Comparison of ENCODE assay signal across 31 cellular contexts in genomic region chr4:67608047-67608446, GRCh38. TPM values are rescaled to one million over a fixed set of nuclear protein-coding genes. Genes with fewer than 3 reads are reported as not detected.
DNase-seq lines count a peak whose midpoint lies in the region; ATAC-seq and TF ChIP-seq lines count a peak whose summit lies in the region.
"Had no signal": no experiment of that assay in that cellular context is flagged by ENCODE, and none has a peak within 500 bp of the region (broad histone marks: within the 10 kb centered on the region; RNA-seq: fewer than 3 reads in every experiment).

No MANE protein-coding gene starts in this region.

- POLR2A ChIA-PET in activated CD8-positive, alpha-beta T cell treated with anti-CD3 and anti-CD28 coated beads, Interleukin-2, amount 10 ng/mL, durations not matched to agents 7 days and 5 days (lab: Charles Lee) = interaction anchor here (0.9 kb wide), 1 partner anchor 28 kb away, joined by 3 read pairs; no protein-coding TSS in a partner anchor
- POLR2A ChIA-PET in activated CD8-positive, alpha-beta T cell treated with anti-CD3 and anti-CD28 coated beads for 36 hours (lab: Charles Lee) = no interaction called here
- POLR2A ChIA-PET in T-cell (lab: Charles Lee) = no interaction called here
- POLR2A ChIA-PET in CD4-positive, alpha-beta T cell (lab: Charles Lee) = no interaction called here

- no peak overlapping the region for H3K4me3 ChIP-seq in fibroblast of villous mesenchyme (ENCODE audit: low read depth, low read length)
- H3K4me3 ChIP-seq: A549, coronary artery, HAP-1, right atrium auricular region, SJCRH30, smooth muscle cell, testis had no signal

- CTCF ChIA-PET in activated CD8-positive, alpha-beta T cell treated with anti-CD3 and anti-CD28 coated beads, Interleukin-2, amount 10 ng/mL, durations not matched to agents 7 days and 5 days (lab: Charles Lee) = no interaction called here
- CTCF ChIA-PET in activated CD8-positive, alpha-beta T cell treated with anti-CD3 and anti-CD28 coated beads for 36 hours (lab: Charles Lee) = no interaction called here
- CTCF ChIA-PET in T-cell (lab: Charles Lee) = no interaction called here
- CTCF ChIA-PET in CD4-positive, alpha-beta T cell (lab: Charles Lee) = interaction anchor here (0.9 kb wide), 1 partner anchor 16 kb away, joined by 3 read pairs; no protein-coding TSS in a partner anchor

- no peaks in the 10 kb centered on the region for H3K27me3 ChIP-seq in CD4-positive, alpha-beta T cell (ENCODE audit: control insufficient read depth, insufficient read depth, low read length)
- H3K27me3 ChIP-seq: right atrium auricular region, SJCRH30, testis had no signal

- no peak for TF ChIP-seq CTCF in activated CD8-positive, alpha-beta T cell treated with anti-CD3 and anti-CD28 coated beads for 36 hours (IDR thresholded peaks at IDR 0.05)
- TF ChIP-seq CTCF in fibroblast of villous mesenchyme (IDR thresholded peaks at IDR 0.05; ENCODE audit: insufficient read depth, low read depth, low read length) = no peak
- no peak for TF ChIP-seq CTCF in CD4-positive, alpha-beta T cell (IDR thresholded peaks at IDR 0.05)

- H3K27me3 Mint-ChIP-seq in activated CD8-positive, alpha-beta T cell treated with anti-CD3 and anti-CD28 coated beads, Interleukin-2, amount 10 ng/mL, durations not matched to agents 7 days and 5 days (ENCODE audit: low read depth) = no peaks in the 10 kb centered on the region
- no peaks in the 10 kb centered on the region for H3K27me3 Mint-ChIP-seq in activated CD8-positive, alpha-beta T cell treated with anti-CD3 and anti-CD28 coated beads for 36 hours
- H3K27me3 Mint-ChIP-seq in T-cell = no peaks in the 10 kb centered on the region
- no peaks in the 10 kb centered on the region for H3K27me3 Mint-ChIP-seq in CD4-positive, alpha-beta T cell
- H3K27me3 Mint-ChIP-seq: activated naive CD8-positive, alpha-beta T cell treated with anti-CD3 and anti-CD28 coated beads, Interleukin-2, amount 50 U/mL, for 24 hours had no signal

- intact Hi-C loops in activated CD8-positive, alpha-beta T cell treated with anti-CD3 and anti-CD28 coated beads for 36 hours (cut with micrococcal nuclease) = no loop called here
- intact Hi-C loops in CD4-positive, alpha-beta T cell (cut with DNase I, micrococcal nuclease) = no loop called here

- peaks cover 4% of the 10 kb centered on the region for H3K9me3 ChIP-seq in CD4-positive, alpha-beta T cell (ENCODE audit: control insufficient read depth, low read length)
- H3K9me3 ChIP-seq: HAP-1, testis had no signal

- DNase-seq in activated CD8-positive, alpha-beta T cell treated with anti-CD3 and anti-CD28 coated beads, Interleukin-2, amount 10 ng/mL, durations not matched to agents 7 days and 5 days = no peak
- no peak for DNase-seq in activated CD8-positive, alpha-beta T cell treated with anti-CD3 and anti-CD28 coated beads for 36 hours
- DNase-seq in T-cell (no peak), fibroblast of villous mesenchyme (ENCODE audit: low read depth) (peak; percentile 47), stromal cell of bone marrow (ENCODE audit: low read depth) (peak; percentile 3), SIG-M5 (lab: John Stamatoyannopoulos, UW) (no peak), NCI-H774 (lab: John Stamatoyannopoulos, UW) (no peak)
- DNase-seq in CD4-positive, alpha-beta T cell = no peak
- DNase-seq: activated CD4-positive, alpha-beta T cell treated with anti-CD3 and anti-CD28 coated beads, Interleukin-2, amount 50 U/mL, for 4 hours; activated gamma-delta T cell treated with Interleukin-2 at 50 U/mL for 16 hours; activated naive CD8-positive, alpha-beta T cell treated with anti-CD3 and anti-CD28 coated beads, Interleukin-2, amount 50 U/mL, for 24 hours; DMS 273 treated with DMSO at 0.1 percent for 48 hours; effector CD8-positive, alpha-beta T cell; glutamatergic neuron; KG1; mammary epithelial cell; NCI-H146; posterior cingulate gyrus; SJCRH30; stimulated activated naive CD8-positive, alpha-beta T cell treated with anti-CD3 and anti-CD28 coated beads, Interleukin-15, Interleukin-2, amounts not matched to agents 100 U/mL and 50 U/mL, for 24 hours; SW 1271; testis had no signal

- H3K4me3 Mint-ChIP-seq in activated CD8-positive, alpha-beta T cell treated with anti-CD3 and anti-CD28 coated beads, Interleukin-2, amount 10 ng/mL, durations not matched to agents 7 days and 5 days = peak overlapping the region; percentile 27
- no peak overlapping the region for H3K4me3 Mint-ChIP-seq in activated CD8-positive, alpha-beta T cell treated with anti-CD3 and anti-CD28 coated beads for 36 hours
- peak overlapping the region in 1 of 3 donors; percentile 17 for H3K4me3 Mint-ChIP-seq in T-cell
- H3K4me3 Mint-ChIP-seq in CD4-positive, alpha-beta T cell = no peak overlapping the region
- H3K4me3 Mint-ChIP-seq: activated naive CD8-positive, alpha-beta T cell treated with anti-CD3 and anti-CD28 coated beads, Interleukin-2, amount 50 U/mL, for 24 hours had no signal

- no peak overlapping the region for H3K27ac Mint-ChIP-seq in activated CD8-positive, alpha-beta T cell treated with anti-CD3 and anti-CD28 coated beads, Interleukin-2, amount 10 ng/mL, durations not matched to agents 7 days and 5 days
- no peak overlapping the region for H3K27ac Mint-ChIP-seq in activated CD8-positive, alpha-beta T cell treated with anti-CD3 and anti-CD28 coated beads for 36 hours
- H3K27ac Mint-ChIP-seq in T-cell = peak overlapping the region; percentile 9 to 28
- H3K27ac Mint-ChIP-seq in CD4-positive, alpha-beta T cell = no peak overlapping the region
- H3K27ac Mint-ChIP-seq: activated naive CD8-positive, alpha-beta T cell treated with anti-CD3 and anti-CD28 coated beads, Interleukin-2, amount 50 U/mL, for 24 hours had no signal

- peaks cover 4% of the 10 kb centered on the region for H3K4me1 Mint-ChIP-seq in activated CD8-positive, alpha-beta T cell treated with anti-CD3 and anti-CD28 coated beads, Interleukin-2, amount 10 ng/mL, durations not matched to agents 7 days and 5 days (ENCODE audit: low read depth)
- H3K4me1 Mint-ChIP-seq in activated CD8-positive, alpha-beta T cell treated with anti-CD3 and anti-CD28 coated beads for 36 hours (ENCODE audit: low read depth) = no peaks in the 10 kb centered on the region
- H3K4me1 Mint-ChIP-seq in T-cell = peaks cover 4 to 7% (median 7%) of the 10 kb centered on the region in 3 donors
- H3K4me1 Mint-ChIP-seq in CD4-positive, alpha-beta T cell (ENCODE audit: low read depth) = peaks cover 4% of the 10 kb centered on the region
- H3K4me1 Mint-ChIP-seq: activated naive CD8-positive, alpha-beta T cell treated with anti-CD3 and anti-CD28 coated beads, Interleukin-2, amount 50 U/mL, for 24 hours had no signal

- no peak overlapping the region for H3K27ac ChIP-seq in CD4-positive, alpha-beta T cell (ENCODE audit: low read depth, low read length)
- H3K27ac ChIP-seq: A549, coronary artery, HL-60, right atrium auricular region, SJCRH30, testis had no signal

- ATAC-seq in activated CD8-positive, alpha-beta T cell treated with anti-CD3 and anti-CD28 coated beads, Interleukin-2, amount 10 ng/mL, durations not matched to agents 7 days and 5 days = no peak
- ATAC-seq in activated CD8-positive, alpha-beta T cell treated with anti-CD3 and anti-CD28 coated beads for 36 hours = no peak
- no peak for ATAC-seq in T-cell (replicated peaks in 1 of 4)
- ATAC-seq in CD4-positive, alpha-beta T cell (ENCODE audit: poor library complexity) = no peak
- ATAC-seq: A549; activated naive CD8-positive, alpha-beta T cell treated with anti-CD3 and anti-CD28 coated beads, Interleukin-2, amount 50 U/mL, for 24 hours; stimulated activated naive CD8-positive, alpha-beta T cell treated with anti-CD3 and anti-CD28 coated beads, Interleukin-15, Interleukin-2, amounts not matched to agents 100 U/mL and 50 U/mL, for 24 hours had no signal

- peaks cover 4% of the 10 kb centered on the region for H3K9me3 Mint-ChIP-seq in activated CD8-positive, alpha-beta T cell treated with anti-CD3 and anti-CD28 coated beads, Interleukin-2, amount 10 ng/mL, durations not matched to agents 7 days and 5 days (ENCODE audit: insufficient read depth)
- peaks cover 6% of the 10 kb centered on the region for H3K9me3 Mint-ChIP-seq in activated CD8-positive, alpha-beta T cell treated with anti-CD3 and anti-CD28 coated beads for 36 hours
- H3K9me3 Mint-ChIP-seq in T-cell = peaks cover 4 to 19% (median 13%) of the 10 kb centered on the region in 3 donors
- H3K9me3 Mint-ChIP-seq in CD4-positive, alpha-beta T cell = peaks cover 11% of the 10 kb centered on the region

- H3K36me3 Mint-ChIP-seq in activated CD8-positive, alpha-beta T cell treated with anti-CD3 and anti-CD28 coated beads, Interleukin-2, amount 10 ng/mL, durations not matched to agents 7 days and 5 days (ENCODE audit: low read depth) = peaks cover 54% of the 10 kb centered on the region
- peaks cover 9% of the 10 kb centered on the region for H3K36me3 Mint-ChIP-seq in activated CD8-positive, alpha-beta T cell treated with anti-CD3 and anti-CD28 coated beads for 36 hours (ENCODE audit: low read depth)
- H3K36me3 Mint-ChIP-seq in T-cell = peaks cover 32% of the 10 kb centered on the region
- peaks cover 49% of the 10 kb centered on the region for H3K36me3 Mint-ChIP-seq in CD4-positive, alpha-beta T cell (ENCODE audit: low read depth)

RNA-seq across cellular contexts. Expression of gene STAP1, which starts 49.5 kb away (rescaled TPM):
- 10 to 100 TPM; 22.3 to 23.1 TPM for total RNA-seq in activated CD8-positive, alpha-beta T cell treated with anti-CD3 and anti-CD28 coated beads, Interleukin-2, amount 10 ng/mL, durations not matched to agents 7 days and 5 days
- total RNA-seq in activated CD8-positive, alpha-beta T cell treated with anti-CD3 and anti-CD28 coated beads for 36 hours = 1 to 10 TPM; 3.0 TPM
- 1 to 10 TPM; 1.6 to 8.0 (median 4.3) TPM for total RNA-seq in T-cell
- not detected in 2 replicates for total RNA-seq in fibroblast of villous mesenchyme
- 1 to 10 TPM; 2.7 to 3.6 TPM for total RNA-seq in CD4-positive, alpha-beta T cell
- total RNA-seq: cardiac septum, epithelial cell of proximal tubule, mammary epithelial cell, NCI-H460, right atrium auricular region, smooth muscle cell had no signal

Comparison
In these comparisons a context has a peak if more than half of its experiments do, and no peak if none do; other contexts are left out.
1. DNase-seq: peak in fibroblast of villous mesenchyme (single experiment) and stromal cell of bone marrow (single experiment); none in activated CD8-positive, alpha-beta T cell treated with anti-CD3 and anti-CD28 coated beads, Interleukin-2, amount 10 ng/mL, durations not matched to agents 7 days and 5 days (single experiment), activated CD8-positive, alpha-beta T cell treated with anti-CD3 and anti-CD28 coated beads for 36 hours (single experiment), T-cell (0 of 34), SIG-M5 (single experiment), NCI-H774 (single experiment) and CD4-positive, alpha-beta T cell (0 of 10).
2. H3K27ac Mint-ChIP-seq: peak in T-cell (2 of 2); none in activated CD8-positive, alpha-beta T cell treated with anti-CD3 and anti-CD28 coated beads, Interleukin-2, amount 10 ng/mL, durations not matched to agents 7 days and 5 days (single experiment), activated CD8-positive, alpha-beta T cell treated with anti-CD3 and anti-CD28 coated beads for 36 hours (single experiment) and CD4-positive, alpha-beta T cell (single experiment).